ENCODE assay signal across 13 cellular contexts in genomic region chr4:156347412-156348075, GRCh38.
DNase-seq lines count a peak whose midpoint lies in the region; ATAC-seq and TF ChIP-seq lines count a peak whose summit lies in the region.
"Had no signal": no experiment of that assay in that cellular context is flagged by ENCODE, and none has a peak within 500 bp of the region (broad histone marks: within the 10 kb centered on the region; RNA-seq: fewer than 3 reads in every experiment).

No MANE protein-coding gene starts in this region.

- no peak overlapping the region for H3K4me3 ChIP-seq in fibroblast of mammary gland (ENCODE audit: control insufficient read depth, low read depth, low read length)
- H3K4me3 ChIP-seq: body of pancreas had no signal

- POLR2A ChIA-PET in RWPE1 (lab: Yijun Ruan, JAX; ENCODE audit: low non-redundant PET) = no interaction called here

- DNase-seq in HCEC 1CT = peak; percentile 71
- peak; percentile 29 for DNase-seq in RWPE1 (ENCODE audit: low spot score)
- DNase-seq in fibroblast of mammary gland (ENCODE audit: low read depth) = peak; percentile 70
- DNase-seq in renal cortical epithelial cell (ENCODE audit: low read depth) = peak; percentile 94
- DNase-seq in natural killer cell = no peak
- DNase-seq in GM13976 (ENCODE audit: low spot score) = no peak
- DNase-seq: activated CD4-positive, alpha-beta T cell treated with anti-CD3 and anti-CD28 coated beads, Interleukin-2, amount 10 ng/mL, durations not matched to agents 24 days and 14 days; body of pancreas; CD4-positive, alpha-beta T cell; NCI-H774; right cardiac atrium had no signal

- H3K27ac ChIP-seq in RWPE1 = no peak overlapping the region
- H3K27ac ChIP-seq: body of pancreas had no signal

- no peaks in the 10 kb centered on the region for H3K4me1 Mint-ChIP-seq in natural killer cell
- H3K4me1 Mint-ChIP-seq: activated CD4-positive, alpha-beta T cell treated with anti-CD3 and anti-CD28 coated beads, Interleukin-2, amount 10 ng/mL, durations not matched to agents 24 days and 14 days had no signal

- H3K27ac Mint-ChIP-seq in natural killer cell = no peak overlapping the region
- H3K27ac Mint-ChIP-seq: activated CD4-positive, alpha-beta T cell treated with anti-CD3 and anti-CD28 coated beads, Interleukin-2, amount 10 ng/mL, durations not matched to agents 24 days and 14 days; CD4-positive, alpha-beta T cell had no signal

- TF ChIP-seq CTCF in RWPE1 (conservative IDR thresholded peaks at IDR 0.05; ENCODE audit: low read depth) (no peak), fibroblast of mammary gland (conservative IDR thresholded peaks at IDR 0.05; ENCODE audit: control insufficient read depth, insufficient read depth, low read depth, low read length) (no peak), natural killer cell (IDR thresholded peaks at IDR 0.05) (no peak), GM13976 (IDR thresholded peaks at IDR 0.05; ENCODE audit: borderline replicate concordance, control extremely low read depth, extremely low read depth, insufficient read depth, missing control alignments) (no peak)

- in situ Hi-C loops in GM13976 (cut with MboI; ENCODE audit: low sequenced_read_pairs, unreplicated experiment) = no loop called here

- H3K36me3 Mint-ChIP-seq in natural killer cell = no peaks in the 10 kb centered on the region

- no peak for ATAC-seq in GM19467 (IDR thresholded peaks at IDR 0.05; ENCODE audit: unreplicated experiment)
- ATAC-seq in natural killer cell = no peak
- no peak for ATAC-seq in activated CD4-positive, CD25-positive, alpha-beta regulatory T cell treated with anti-CD3 and anti-CD28 coated beads, Interleukin-2, amount 50 U/mL, for 24 hours
- ATAC-seq: body of pancreas, right cardiac atrium had no signal

- H3K27me3 Mint-ChIP-seq in natural killer cell (ENCODE audit: low read depth in 2 of 2) = no peaks in the 10 kb centered on the region
- H3K27me3 Mint-ChIP-seq: activated CD4-positive, alpha-beta T cell treated with anti-CD3 and anti-CD28 coated beads, Interleukin-2, amount 10 ng/mL, durations not matched to agents 24 days and 14 days; CD4-positive, alpha-beta T cell had no signal

- CTCF ChIA-PET in RWPE1 (lab: Yijun Ruan, JAX) = interaction anchor here (0.8 kb wide), 1 partner anchor 30 kb away, joined by 3 read pairs; no protein-coding TSS in a partner anchor

- H3K9me3 Mint-ChIP-seq in natural killer cell = peaks cover 2 to 5% of the 10 kb centered on the region in 2 donors
- H3K9me3 Mint-ChIP-seq: activated CD4-positive, alpha-beta T cell treated with anti-CD3 and anti-CD28 coated beads, Interleukin-2, amount 10 ng/mL, durations not matched to agents 24 days and 14 days; CD4-positive, alpha-beta T cell had no signal

- intact Hi-C loops in natural killer cell (cut with micrococcal nuclease) = no loop called here

- H3K4me3 Mint-ChIP-seq in natural killer cell = no peak overlapping the region
- H3K4me3 Mint-ChIP-seq: activated CD4-positive, alpha-beta T cell treated with anti-CD3 and anti-CD28 coated beads, Interleukin-2, amount 10 ng/mL, durations not matched to agents 24 days and 14 days; CD4-positive, alpha-beta T cell had no signal

Comparison
In these comparisons a context has a peak if more than half of its experiments do, and no peak if none do; other contexts are left out.
1. DNase-seq: peak in HCEC 1CT (single experiment), RWPE1 (single experiment), fibroblast of mammary gland (single experiment) and renal cortical epithelial cell (single experiment); none in natural killer cell (single experiment) and GM13976 (single experiment).